ENCODE assay signal across 2 cellular contexts in genomic region chr3:112582242-112582874, GRCh38.
A peak's percentile ranks its signal among the peaks of the same experiment; 100 is the strongest.
TF ChIP-seq lines count a peak whose summit lies in the region.

No MANE protein-coding gene starts in this region.

TF ChIP-seq in HCT116, 20 proteins besides CTCF, POLR2A, EP300 and RAD21:
- no peak for TF ChIP-seq SIN3A (IDR thresholded peaks at IDR 0.05; ENCODE audit: low read depth)
- no peak for TF ChIP-seq ZNF274 (IDR thresholded peaks at IDR 0.05; ENCODE audit: low read depth, low read length)
- TF ChIP-seq TCF7L2 (IDR thresholded peaks at IDR 0.05; ENCODE audit: borderline replicate concordance, extremely low read depth, insufficient read depth, insufficient read length): no peak
- TF ChIP-seq SP1 (IDR thresholded peaks at IDR 0.05; ENCODE audit: low read depth): no peak
- TF ChIP-seq CBX3 (IDR thresholded peaks at IDR 0.05; ENCODE audit: low read depth): no peak
- no peak for TF ChIP-seq JUND (IDR thresholded peaks at IDR 0.05)
- TF ChIP-seq EZH2phosphoT487 (IDR thresholded peaks at IDR 0.05; ENCODE audit: borderline replicate concordance): no peak
- TF ChIP-seq ZBTB33 (IDR thresholded peaks at IDR 0.05; ENCODE audit: extremely low read depth, insufficient replicate concordance, low read length): no peak
- no peak for TF ChIP-seq MAX (IDR thresholded peaks at IDR 0.05)
- no peak for TF ChIP-seq SRF (IDR thresholded peaks at IDR 0.05; ENCODE audit: low read depth)
- no peak for TF ChIP-seq POLR2AphosphoS5 (IDR thresholded peaks at IDR 0.05; ENCODE audit: low read depth, low read length)
- no peak for TF ChIP-seq EGR1 (IDR thresholded peaks at IDR 0.05; ENCODE audit: low read depth)
- TF ChIP-seq EZH2 (IDR thresholded peaks at IDR 0.05): no peak
- TF ChIP-seq ZFX (IDR thresholded peaks at IDR 0.05): no peak
- TF ChIP-seq REST (IDR thresholded peaks at IDR 0.05; ENCODE audit: low read depth): no peak
- TF ChIP-seq ELF1 (IDR thresholded peaks at IDR 0.05; ENCODE audit: borderline replicate concordance, low read depth): no peak
- TF ChIP-seq ATF3 (IDR thresholded peaks at IDR 0.05): no peak
- TF ChIP-seq CEBPB (IDR thresholded peaks at IDR 0.05; ENCODE audit: low read depth): no peak
- no peak for TF ChIP-seq FOSL1 (IDR thresholded peaks at IDR 0.05; ENCODE audit: low read depth)
- no peak for TF ChIP-seq YY1 (IDR thresholded peaks at IDR 0.05; ENCODE audit: extremely low read depth, insufficient replicate concordance, low read depth, low read length)

TF ChIP-seq in HepG2, 621 proteins besides CTCF, POLR2A, EP300 and RAD21:
- TF ChIP-seq SKI (IDR thresholded peaks at IDR 0.05; ENCODE audit: partially characterized antibody) (no peak), RNF2 (conservative IDR thresholded peaks at IDR 0.05; ENCODE audit: low read depth) (no peak), ZNF879 (CRISPR knock-in tag; IDR thresholded peaks at IDR 0.05) (no peak), TFDP1 (CRISPR knock-in tag; IDR thresholded peaks at IDR 0.05; ENCODE audit: borderline replicate concordance) (no peak), STAG1 (CRISPR knock-in tag; IDR thresholded peaks at IDR 0.05) (peak; percentile 37), ZFAT (CRISPR knock-in tag; conservative IDR thresholded peaks at IDR 0.05) (no peak)
